In the genomic region with DNA sequence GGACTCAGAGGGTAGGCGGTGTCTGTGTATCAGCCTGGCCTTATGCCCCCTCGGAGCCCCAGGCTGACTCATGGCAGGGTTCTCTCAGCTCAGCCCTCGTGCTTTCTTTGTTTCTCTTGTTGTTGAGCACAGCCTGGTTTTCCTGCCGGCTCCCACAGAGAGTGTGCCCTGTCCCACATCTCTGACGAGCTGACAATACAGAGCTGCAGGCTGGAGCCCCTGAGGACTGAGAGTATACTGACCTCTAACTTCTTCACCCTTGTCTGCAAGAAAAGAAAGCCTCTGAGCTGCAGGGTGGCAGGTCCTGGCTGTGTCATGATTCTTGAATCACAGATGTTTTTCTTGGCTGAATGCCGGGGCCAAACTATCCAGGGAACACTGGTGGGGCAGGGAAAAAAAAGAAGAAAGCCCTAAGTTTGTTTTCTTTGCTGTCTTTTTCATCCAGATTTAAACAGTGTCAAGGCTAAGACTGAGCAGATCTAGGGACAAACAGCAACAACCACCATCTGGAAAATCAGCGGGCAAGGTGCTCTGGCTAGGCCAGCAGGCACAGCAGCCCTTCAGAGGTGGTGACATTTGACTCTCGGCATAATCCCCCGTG, we compare ENCODE assay signal across 8 cellular contexts.
DNase-seq lines count a peak whose midpoint lies in the region; ATAC-seq, FAIRE-seq and TF ChIP-seq lines count a peak whose summit lies in the region.

No MANE protein-coding gene starts in this region.

- no peak overlapping the region for H3K27ac ChIP-seq in body of pancreas
- H3K27ac ChIP-seq in iPS-18a (ENCODE audit: low read length): peak overlapping the region; percentile 21

- H3K9ac ChIP-seq in iPS-18a (ENCODE audit: low read length): peak overlapping the region; percentile 26

- peaks cover 14% of the 10 kb centered on the region for H3K4me1 ChIP-seq in body of pancreas
- H3K4me1 ChIP-seq in iPS-18a (ENCODE audit: control insufficient read depth, low read depth, low read length): peaks cover 15% of the 10 kb centered on the region

- H3K36me3 ChIP-seq in body of pancreas (replicated peaks in 1 of 2; ENCODE audit: insufficient read depth in 1 of 2, low read depth in 2 of 2) (no peaks in the 10 kb centered on the region), iPS-18a (ENCODE audit: control insufficient read depth, low read depth, low read length) (no peaks in the 10 kb centered on the region)

- ATAC-seq in body of pancreas: peak; percentile 30
- ATAC-seq in GM21390 (IDR thresholded peaks at IDR 0.05; ENCODE audit: unreplicated experiment): no peak
- ATAC-seq in HG02610 (IDR thresholded peaks at IDR 0.05; ENCODE audit: unreplicated experiment): no peak

- intact Hi-C loops in body of pancreas (cut with DNase I): no loop called here

- TF ChIP-seq CTCF in body of pancreas (IDR thresholded peaks at IDR 0.05): no peak

- 23% methylated on average over 8 to 9 of the region's 9 CpGs for whole genome bisulfite sequencing in body of pancreas, 2 donors

- TF ChIP-seq POLR2A in body of pancreas (IDR thresholded peaks at IDR 0.05) (no peak), GM12892 (IDR thresholded peaks at IDR 0.05; ENCODE audit: low read depth, low read length) (no peak)

- no peak for FAIRE-seq in GM12892 (lab: Jason Lieb, UNC)

- H3K9me3 ChIP-seq in body of pancreas (no peaks in the 10 kb centered on the region), iPS-18a (ENCODE audit: control insufficient read depth, low read depth, low read length) (no peaks in the 10 kb centered on the region)

- DNase-seq in HS-27A (ENCODE audit: low read depth) (peak; percentile 65), body of pancreas (peak; percentile 47 to 68 (median 58)), stromal cell of bone marrow (ENCODE audit: low read depth) (peak; percentile 65), GM12892 (ENCODE audit: insufficient read length) (no peak), cortex of kidney (lab: John Stamatoyannopoulos, UW) (no peak)

- no peaks in the 10 kb centered on the region for H3K27me3 ChIP-seq in body of pancreas
- H3K27me3 ChIP-seq in iPS-18a (ENCODE audit: control insufficient read depth, insufficient read depth, low read length): no peaks in the 10 kb centered on the region

- H3K4me3 ChIP-seq in body of pancreas: no peak overlapping the region
- H3K4me3 ChIP-seq in iPS-18a (ENCODE audit: low read length): no peak overlapping the region

Comparison
In these comparisons a context has a peak if more than half of its experiments do, and no peak if none do; other contexts are left out.
1. DNase-seq: peak in HS-27A (single experiment), body of pancreas (4 of 4) and stromal cell of bone marrow (single experiment); none in GM12892 (single experiment) and cortex of kidney (single experiment).